11 cellular contexts compared by ENCODE assay signal in the genomic region with DNA sequence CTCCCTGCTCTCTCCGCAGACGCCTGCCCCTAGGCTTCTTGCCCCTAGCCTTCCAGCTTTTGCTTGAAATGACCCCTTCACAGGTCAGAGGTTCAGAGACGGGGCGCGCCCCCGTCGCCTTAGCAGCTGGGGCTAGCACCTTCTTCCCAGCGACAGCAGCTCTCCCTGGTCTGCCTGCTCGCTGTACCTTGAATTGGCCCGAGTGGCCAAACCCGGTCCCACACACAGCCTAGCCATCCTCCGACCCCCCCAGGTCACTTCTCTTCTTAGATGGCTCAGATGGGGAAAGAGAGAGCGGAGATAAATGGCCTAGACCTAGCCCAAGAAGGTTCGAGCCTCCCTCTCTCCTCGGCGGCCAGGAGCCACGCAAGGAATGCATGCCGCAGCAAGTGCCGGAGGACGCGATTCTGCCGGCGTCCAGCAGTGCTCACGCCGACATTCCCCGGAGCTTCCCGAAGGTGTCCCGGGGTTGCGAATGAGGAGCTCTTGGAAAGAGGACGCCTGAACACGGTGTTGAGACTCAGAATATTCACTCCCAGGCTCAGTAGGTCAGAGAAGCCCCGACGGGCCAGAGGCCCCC. TPM values are rescaled to one million over a fixed set of nuclear protein-coding genes. Genes with fewer than 3 reads are reported as not detected.
DNase-seq lines count a peak whose midpoint lies in the region; ATAC-seq, FAIRE-seq and TF ChIP-seq lines count a peak whose summit lies in the region.
"Had no signal": no experiment of that assay in that cellular context is flagged by ENCODE, and none has a peak within 500 bp of the region (broad histone marks: within the 10 kb centered on the region; RNA-seq: fewer than 3 reads in every experiment).

No MANE protein-coding gene starts in this region.

- peaks cover 5% of the 10 kb centered on the region; the same call in 1 of the 2 replicates for H3K23me2 ChIP-seq in H1 (ENCODE audit: low read depth, low read length)

- H3K4me1 Mint-ChIP-seq in activated CD4-positive, alpha-beta T cell treated with anti-CD3 and anti-CD28 coated beads, Interleukin-2, amount 10 ng/mL, durations not matched to agents 24 days and 14 days = peaks cover 4% of the 10 kb centered on the region

- no peak overlapping the region for H3K4me3 Mint-ChIP-seq in activated CD4-positive, alpha-beta T cell treated with anti-CD3 and anti-CD28 coated beads, Interleukin-2, amount 10 ng/mL, durations not matched to agents 24 days and 14 days

- H3K4me3 ChIP-seq in MG63 (peak overlapping the region; percentile 37), H1 (ENCODE audit: extremely low read depth in 1 of 4, insufficient read depth in 2 of 4, low read depth in 3 of 4, low read length in 4 of 4) (peak overlapping the region in 1 of 4 experiments; percentile 51; a peak in 2 of 8 replicates), rectal smooth muscle tissue (ENCODE audit: low read length) (peak overlapping the region; percentile 78), OCI-LY7 (ENCODE audit: low read depth, low read length, poor library complexity, severe bottlenecking) (no peak overlapping the region)

- no peak for TF ChIP-seq EP300 in H1 (IDR thresholded peaks at IDR 0.05; ENCODE audit: borderline replicate concordance in 1 of 2, low read depth in 2 of 2, low read length in 2 of 2)

- intact Hi-C loops in activated CD4-positive, alpha-beta T cell treated with anti-CD3 and anti-CD28 coated beads, Interleukin-2, amount 10 ng/mL, durations not matched to agents 24 days and 14 days (cut with micrococcal nuclease) = loop anchor here (1.0 to 2.0 kb wide), 2 partner anchors 46 to 175 kb away; a partner anchor contains a TSS
- intact Hi-C loops in OCI-LY7 (cut with micrococcal nuclease; ENCODE audit: unreplicated experiment) = no loop called here

- H3K14ac ChIP-seq in H1 (ENCODE audit: insufficient read length) = no peak overlapping the region

- H3K18ac ChIP-seq in H1 (ENCODE audit: extremely low read depth, low read length) = 0 out of 2 replicates have a peak overlapping the region, but pooled peaks have one; percentile 42

- CTCF ChIA-PET in H1 (lab: Charles Lee; ENCODE audit: partially characterized antibody) = interaction anchor here (0.6 to 19.7 kb wide), 7 partner anchors 9 to 197 kb away, joined by 3 to 283 read pairs (median 7); a partner anchor contains a TSS
- CTCF ChIA-PET in OCI-LY7 (lab: Charles Lee; ENCODE audit: unreplicated experiment) = no interaction called here

- DNase-seq in activated CD4-positive, alpha-beta T cell treated with anti-CD3 and anti-CD28 coated beads, Interleukin-2, amount 10 ng/mL, durations not matched to agents 24 days and 14 days = no peak
- no peak for DNase-seq in activated CD4-positive, alpha-beta T cell treated with anti-CD3 and anti-CD28 coated beads, Interleukin-2, amount 50 U/mL, for 1 hour
- DNase-seq in MG63 = no peak
- DNase-seq in H1 (ENCODE audit: low read depth in 1 of 2, low spot score in 2 of 2) = no peak
- DNase-seq in OCI-LY7 (ENCODE audit: low spot score) = no peak
- no peak for DNase-seq in left lobe of liver (ENCODE audit: low spot score)
- DNase-seq: activated effector memory CD4-positive, alpha-beta T cell treated with anti-CD3 and anti-CD28 coated beads, Interleukin-2, amount 50 U/mL, for 16 hours; hypothalamus; occipital lobe had no signal

- H2AFZ ChIP-seq in H1 (ENCODE audit: low read length) (no peak overlapping the region), OCI-LY7 (ENCODE audit: low read length) (no peak overlapping the region)

- POLR2A ChIA-PET in H1 (lab: Charles Lee; ENCODE audit: partially characterized antibody) (interaction anchor here (5.6 kb wide), 1 partner anchor 10 kb away, joined by 31 read pairs; no protein-coding TSS in a partner anchor), OCI-LY7 (lab: Charles Lee) (no interaction called here)

- H3K4me1 ChIP-seq in H1 (replicated peaks in 1 of 4; ENCODE audit: control insufficient read depth in 3 of 4, insufficient read depth in 4 of 4, low read length in 3 of 4) (peaks cover 8 to 61% (median 39%) of the 10 kb centered on the region in 4 experiments), rectal smooth muscle tissue (ENCODE audit: control insufficient read depth, insufficient read depth, low read length) (no peaks in the 10 kb centered on the region), OCI-LY7 (ENCODE audit: insufficient read depth, low read length, poor library complexity, severe bottlenecking) (no peaks in the 10 kb centered on the region)

- H4K20me1 ChIP-seq in H1 (replicated peaks in 1 of 2; ENCODE audit: control insufficient read depth in 1 of 2, insufficient read depth in 2 of 2, low read length in 2 of 2) (peaks cover 24 to 41% of the 10 kb centered on the region in 2 experiments), OCI-LY7 (ENCODE audit: insufficient read depth, low read length) (no peaks in the 10 kb centered on the region)

- H3K9ac ChIP-seq in H1 (replicated peaks in 1 of 4; ENCODE audit: extremely low read depth in 1 of 4, low read depth in 3 of 4, low read length in 3 of 4) = no peak overlapping the region
- H3K9ac ChIP-seq in rectal smooth muscle tissue (ENCODE audit: low read length) = peak overlapping the region; percentile 78

- H2BK12ac ChIP-seq in H1 (ENCODE audit: low read depth, low read length) = no peak overlapping the region

- H4K91ac ChIP-seq in H1 (replicated peaks; ENCODE audit: insufficient read length, low read length) = peak overlapping the region; percentile 12

- TF ChIP-seq POLR2A in H1 (IDR thresholded peaks at IDR 0.05; ENCODE audit: control extremely low read depth in 1 of 2, low read depth in 2 of 2, low read length in 2 of 2) = no peak

- peak overlapping the region; percentile 65 to 83; a peak in 2 of 4 replicates for H3K4me2 ChIP-seq in H1 (ENCODE audit: insufficient read depth in 1 of 2, low read depth in 2 of 2, low read length in 2 of 2)
- no peak overlapping the region for H3K4me2 ChIP-seq in OCI-LY7 (ENCODE audit: low read length)

- H2BK120ac ChIP-seq in H1 (replicated peaks; ENCODE audit: low read depth, low read length) = no peak overlapping the region

- H3K9me3 ChIP-seq in MG63 (no peaks in the 10 kb centered on the region), H1 (ENCODE audit: insufficient read depth in 2 of 2, low read depth in 1 of 2, low read length in 1 of 2) (no peaks in the 10 kb centered on the region), OCI-LY7 (ENCODE audit: low read length) (no peaks in the 10 kb centered on the region)

- H3K4ac ChIP-seq in H1 (replicated peaks; ENCODE audit: insufficient read length, low read depth, low read length) = no peak overlapping the region

- H3K27me3 ChIP-seq in MG63 = peaks cover 27% of the 10 kb centered on the region
- peaks cover 95 to 100% (median 98%) of the 10 kb centered on the region in 4 experiments for H3K27me3 ChIP-seq in H1 (replicated peaks in 1 of 4; ENCODE audit: control insufficient read depth in 3 of 4, extremely low read depth in 1 of 4, insufficient read depth in 3 of 4, low read length in 3 of 4)
- H3K27me3 ChIP-seq in rectal smooth muscle tissue (ENCODE audit: control insufficient read depth, insufficient read depth, low read length) = peaks cover 30% of the 10 kb centered on the region

- peak overlapping the region; percentile 34; the same call in 1 of the 2 replicates for H2BK20ac ChIP-seq in H1 (ENCODE audit: low read length)

- peaks cover 76% of the 10 kb centered on the region for H3K27me3 Mint-ChIP-seq in activated CD4-positive, alpha-beta T cell treated with anti-CD3 and anti-CD28 coated beads, Interleukin-2, amount 10 ng/mL, durations not matched to agents 24 days and 14 days

- no TSS peak for BruUV-seq in OCI-LY7 (replicated peaks; lab: Mats Ljungman, UMichigan)

- TF ChIP-seq CTCF in H1 (IDR thresholded peaks at IDR 0.05; ENCODE audit: control extremely low read depth in 1 of 3, insufficient read depth in 1 of 3, low read depth in 1 of 3, low read length in 3 of 3) = no peak
- no peak for TF ChIP-seq CTCF in OCI-LY7 (conservative IDR thresholded peaks at IDR 0.05; ENCODE audit: low read length)

- 0 out of 2 replicates have a peak overlapping the region, but pooled peaks have one; percentile 53 for H2BK15ac ChIP-seq in H1 (ENCODE audit: low read length)

- TF ChIP-seq RAD21 in H1 (IDR thresholded peaks at IDR 0.05 in 1 of 2, conservative IDR thresholded peaks at IDR 0.05 in 1 of 2; ENCODE audit: low read depth in 2 of 2, low read length in 2 of 2) = no peak

- H3K27ac Mint-ChIP-seq in activated CD4-positive, alpha-beta T cell treated with anti-CD3 and anti-CD28 coated beads, Interleukin-2, amount 10 ng/mL, durations not matched to agents 24 days and 14 days = peak overlapping the region; percentile 75

- no peaks in the 10 kb centered on the region for H3K79me1 ChIP-seq in H1 (ENCODE audit: low read depth, low read length)

- peaks cover 3% of the 10 kb centered on the region for H3K9me3 Mint-ChIP-seq in activated CD4-positive, alpha-beta T cell treated with anti-CD3 and anti-CD28 coated beads, Interleukin-2, amount 10 ng/mL, durations not matched to agents 24 days and 14 days

- no peak overlapping the region for H3K23ac ChIP-seq in H1 (ENCODE audit: insufficient read length)

- no peak for FAIRE-seq in H1 (lab: Jason Lieb, UNC)

- no peak overlapping the region; the same call in 1 of the 2 replicates for H2BK5ac ChIP-seq in H1 (ENCODE audit: low read depth, low read length)

- no peak overlapping the region for H4K8ac ChIP-seq in H1 (ENCODE audit: extremely low read depth, insufficient read depth, low read length)

- no peaks in the 10 kb centered on the region for H3K9me2 ChIP-seq in OCI-LY7 (ENCODE audit: insufficient read depth, low read length)

- H3K36me3 Mint-ChIP-seq in activated CD4-positive, alpha-beta T cell treated with anti-CD3 and anti-CD28 coated beads, Interleukin-2, amount 10 ng/mL, durations not matched to agents 24 days and 14 days (ENCODE audit: low read depth) = peaks cover 2% of the 10 kb centered on the region

- H4K5ac ChIP-seq in H1 (ENCODE audit: insufficient read length, low read depth, low read length) = no peak overlapping the region

- 9% methylated on average over 30 of the region's 33 CpGs; no CpG with 5 or more reads in 1 of the 2 experiments for WGBS in H1 (ENCODE audit: extremely low coverage in 1 of 2, insufficient coverage in 1 of 2, insufficient read length in 1 of 2, insufficient replicate concordance in 2 of 2, low coverage in 1 of 2, low lambda C conversion rate in 2 of 2, missing lambda C conversion rate in 1 of 2), 2 experiments

- H3K79me2 ChIP-seq in H1 (ENCODE audit: control insufficient read depth in 1 of 2, insufficient read depth in 2 of 2, low read length in 2 of 2) = no peaks in the 10 kb centered on the region
- no peaks in the 10 kb centered on the region for H3K79me2 ChIP-seq in OCI-LY7 (ENCODE audit: insufficient read depth, low read depth, low read length)

- no peak overlapping the region for H3K56ac ChIP-seq in H1 (replicated peaks; ENCODE audit: insufficient read length, low read depth, low read length)

- H2AK5ac ChIP-seq in H1 (ENCODE audit: low read depth, low read length) = no peak overlapping the region

- H3K27ac ChIP-seq in H1 (ENCODE audit: low read depth, low read length) = no peak overlapping the region
- no peak overlapping the region for H3K27ac ChIP-seq in rectal smooth muscle tissue (ENCODE audit: low read depth, low read length)
- no peak overlapping the region for H3K27ac ChIP-seq in OCI-LY7 (ENCODE audit: low read depth, low read length, poor library complexity, severe bottlenecking)

- H3K36me3 ChIP-seq in MG63 = no peaks in the 10 kb centered on the region
- H3K36me3 ChIP-seq in H1 (ENCODE audit: control insufficient read depth in 2 of 4, insufficient read depth in 4 of 4, low read length in 3 of 4) = peaks cover 0 to 12% (median 0%) of the 10 kb centered on the region in 4 experiments; a peak in 1 of 8 replicates
- no peaks in the 10 kb centered on the region for H3K36me3 ChIP-seq in rectal smooth muscle tissue (ENCODE audit: control insufficient read depth, insufficient read depth, low read length)
- no peaks in the 10 kb centered on the region for H3K36me3 ChIP-seq in OCI-LY7 (ENCODE audit: insufficient read depth, low read length)

- ATAC-seq in left lobe of liver (no peak), HG02763 (IDR thresholded peaks at IDR 0.05; ENCODE audit: unreplicated experiment) (no peak)

RNA-seq across cellular contexts. Expression of a gene that starts 1.3 kb away (rescaled TPM):
- total RNA-seq in activated CD4-positive, alpha-beta T cell treated with anti-CD3 and anti-CD28 coated beads, Interleukin-2, amount 10 ng/mL, durations not matched to agents 24 days and 14 days = not detected in 2 replicates
- 0.07 TPM in 1 of 2 replicates, not detected in the other for total RNA-seq in MG63 (2014; rRNA removed; shearing (Covaris generic); ENCODE audit: low replicate concordance)
- total RNA-seq in H1 (2021; fragmentation: NEBNext Ultra II Directional; extraction: Animal tissue kit (Norgen Biotek cat#: 25700)) = 0.09 TPM in 1 of 2 replicates, not detected in the other
- polyA plus RNA-seq in H1 (2011; rRNA removed) = not detected in 2 replicates
- not detected for polyA plus RNA-seq in H1 (2011; cell fraction: cytosol; rRNA removed)
- 0.03 TPM for polyA plus RNA-seq in H1 (2011; cell fraction: nucleus; rRNA removed)
- polyA plus RNA-seq in H1 (2012, experiment 1 of 2) = 0.04 to 0.08 TPM (median 0.05 TPM) in 3 of 4 replicates, not detected in the other
- 0.13 TPM for polyA plus RNA-seq in H1 (2012, experiment 2 of 2)
- polyA plus RNA-seq in H1 (2013, experiment 1 of 2) = 0.06 TPM
- polyA plus RNA-seq in H1 (2013, experiment 2 of 2) = 0.17 TPM
- polyA minus RNA-seq in H1 (2011; rRNA and poly(A)+ RNA removed) = 0.06 TPM in 1 of 2 replicates, not detected in the other
- polyA minus RNA-seq in H1 (2011; cell fraction: cytosol; rRNA and poly(A)+ RNA removed) = not detected
- polyA minus RNA-seq in H1 (2011; cell fraction: nucleus; rRNA and poly(A)+ RNA removed) = not detected
- total RNA-seq in OCI-LY7 (2014; rRNA removed; shearing (Covaris generic)) = not detected in 2 replicates
- not detected in 2 replicates for total RNA-seq in OCI-LY7 (2022)
- not detected for total RNA-seq in left lobe of liver
- total RNA-seq: occipital lobe had no signal

RNA-seq across cellular contexts. Expression of a gene that starts 20.7 kb away (rescaled TPM):
- total RNA-seq in activated CD4-positive, alpha-beta T cell treated with anti-CD3 and anti-CD28 coated beads, Interleukin-2, amount 10 ng/mL, durations not matched to agents 24 days and 14 days = not detected in 2 replicates
- not detected in 2 replicates for total RNA-seq in MG63 (2014; rRNA removed; shearing (Covaris generic); ENCODE audit: low replicate concordance)
- total RNA-seq in H1 (2021; fragmentation: NEBNext Ultra II Directional; extraction: Animal tissue kit (Norgen Biotek cat#: 25700)) = not detected in 2 replicates
- polyA plus RNA-seq in H1 (2011; rRNA removed) = not detected in 2 replicates
- not detected for polyA plus RNA-seq in H1 (2011; cell fraction: cytosol; rRNA removed)
- polyA plus RNA-seq in H1 (2011; cell fraction: nucleus; rRNA removed) = not detected
- not detected in 4 replicates for polyA plus RNA-seq in H1 (2012, experiment 1 of 2)
- polyA plus RNA-seq in H1 (2012, experiment 2 of 2) = not detected
- polyA plus RNA-seq in H1 (2013, experiment 1 of 2) = not detected
- not detected for polyA plus RNA-seq in H1 (2013, experiment 2 of 2)
- not detected in 2 replicates for polyA minus RNA-seq in H1 (2011; rRNA and poly(A)+ RNA removed)
- polyA minus RNA-seq in H1 (2011; cell fraction: cytosol; rRNA and poly(A)+ RNA removed) = not detected
- not detected for polyA minus RNA-seq in H1 (2011; cell fraction: nucleus; rRNA and poly(A)+ RNA removed)
- not detected in 2 replicates for total RNA-seq in OCI-LY7 (2014; rRNA removed; shearing (Covaris generic))
- total RNA-seq in OCI-LY7 (2022) (not detected in 2 replicates), left lobe of liver (not detected)
- total RNA-seq: occipital lobe had no signal

RNA-seq across cellular contexts. Expression of a gene that starts 48.0 kb away (rescaled TPM):
- not detected in 2 replicates for total RNA-seq in activated CD4-positive, alpha-beta T cell treated with anti-CD3 and anti-CD28 coated beads, Interleukin-2, amount 10 ng/mL, durations not matched to agents 24 days and 14 days
- not detected in 2 replicates for total RNA-seq in MG63 (2014; rRNA removed; shearing (Covaris generic); ENCODE audit: low replicate concordance)
- not detected in 2 replicates for total RNA-seq in H1 (2021; fragmentation: NEBNext Ultra II Directional; extraction: Animal tissue kit (Norgen Biotek cat#: 25700))
- polyA plus RNA-seq in H1 (2011; rRNA removed) = not detected in 2 replicates
- polyA plus RNA-seq in H1 (2011; cell fraction: cytosol; rRNA removed) = not detected
- not detected for polyA plus RNA-seq in H1 (2011; cell fraction: nucleus; rRNA removed)
- polyA plus RNA-seq in H1 (2012, experiment 1 of 2) = not detected in 4 replicates
- not detected for polyA plus RNA-seq in H1 (2012, experiment 2 of 2)
- not detected for polyA plus RNA-seq in H1 (2013, experiment 1 of 2)
- not detected for polyA plus RNA-seq in H1 (2013, experiment 2 of 2)
- not detected in 2 replicates for polyA minus RNA-seq in H1 (2011; rRNA and poly(A)+ RNA removed)
- polyA minus RNA-seq in H1 (2011; cell fraction: cytosol; rRNA and poly(A)+ RNA removed) = not detected
- not detected for polyA minus RNA-seq in H1 (2011; cell fraction: nucleus; rRNA and poly(A)+ RNA removed)
- total RNA-seq in OCI-LY7 (2014; rRNA removed; shearing (Covaris generic)) = not detected in 2 replicates
- total RNA-seq in OCI-LY7 (2022) (not detected in 2 replicates), left lobe of liver (0.70 TPM)
- total RNA-seq: occipital lobe had no signal
